Comparison of ENCODE assay signal across 9 cellular contexts in the genomic region with DNA sequence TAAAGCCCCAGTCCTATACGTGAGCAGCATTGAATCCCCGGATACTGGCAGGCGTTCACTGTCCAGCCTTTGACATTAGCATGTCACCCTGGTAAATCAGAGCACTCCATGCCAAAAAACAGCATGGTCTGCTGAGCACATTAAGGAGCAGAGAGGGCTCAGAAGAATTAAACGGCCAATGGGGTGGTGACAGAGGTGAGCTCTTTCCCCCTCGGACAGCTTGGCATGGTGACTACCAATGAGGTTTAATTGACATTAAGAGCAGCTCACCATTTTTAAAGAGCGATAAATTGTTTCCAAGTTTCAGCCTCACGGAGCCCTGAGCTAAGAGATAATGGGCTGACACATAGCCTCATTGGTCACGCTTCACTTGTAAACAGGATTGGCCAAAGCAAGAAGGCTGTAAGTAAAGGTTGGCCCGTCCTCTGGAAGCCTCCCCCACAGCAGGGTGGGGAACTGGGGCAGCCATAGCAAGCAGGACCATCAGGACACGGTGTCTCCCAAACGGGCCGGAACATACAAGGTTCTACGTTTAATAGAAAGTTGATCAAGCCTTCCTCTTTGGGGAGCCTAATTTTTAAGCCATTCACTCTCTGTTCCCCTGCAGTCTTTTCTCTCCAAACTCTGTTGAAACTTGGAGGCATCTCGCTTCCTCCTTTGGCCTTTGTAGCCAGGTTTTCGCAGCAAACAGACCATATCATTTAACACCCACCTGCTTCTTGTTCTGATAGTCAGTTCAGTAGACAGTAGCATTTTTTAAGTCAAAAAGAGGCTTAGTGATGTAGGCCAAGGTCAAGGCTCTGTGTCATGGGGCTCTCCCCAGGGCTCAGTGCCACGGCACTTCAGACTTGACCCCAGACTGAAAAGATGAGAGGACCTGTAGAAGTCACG. TPM values are rescaled to one million over a fixed set of nuclear protein-coding genes. Genes with fewer than 3 reads are reported as not detected.
A peak's percentile ranks its signal among the peaks of the same experiment; 100 is the strongest.
DNase-seq lines count a peak whose midpoint lies in the region; ATAC-seq and TF ChIP-seq lines count a peak whose summit lies in the region.
"Had no signal": no experiment of that assay in that cellular context is flagged by ENCODE, and none has a peak within 500 bp of the region (broad histone marks: within the 10 kb centered on the region; RNA-seq: fewer than 3 reads in every experiment).

No MANE protein-coding gene starts in this region.

- no peak overlapping the region for H3K4ac ChIP-seq in H9 (ENCODE audit: low read depth, low read length)

- no peak overlapping the region for H3K4me3 Mint-ChIP-seq in H9
- H3K4me3 Mint-ChIP-seq in activated T-helper 17 cell treated with anti-CD3 and anti-CD28 coated beads, Interleukin-2, amount 50 U/mL, for 72 hours = no peak overlapping the region

- no peak overlapping the region for H2AFZ ChIP-seq in Karpas-422 (ENCODE audit: low read length)
- H2AFZ ChIP-seq in H9 (ENCODE audit: low read length) = no peak overlapping the region

- H3K4me3 ChIP-seq in Karpas-422 (ENCODE audit: low read length) (no peak overlapping the region), upper lobe of right lung (no peak overlapping the region)
- H3K4me3 ChIP-seq: ascending aorta had no signal

- H3K4me2 ChIP-seq in Karpas-422 (ENCODE audit: low read depth, low read length, poor library complexity, severe bottlenecking) (no peak overlapping the region), H9 (ENCODE audit: insufficient read depth, insufficient read length, low read length) (no peak overlapping the region)

- no peaks in the 10 kb centered on the region for H4K20me1 ChIP-seq in Karpas-422 (ENCODE audit: insufficient read depth, low read depth, low read length)
- H4K20me1 ChIP-seq in H9 (ENCODE audit: control insufficient read depth, insufficient read depth, insufficient read length) = no peaks in the 10 kb centered on the region

- H2BK120ac ChIP-seq in H9 (ENCODE audit: low read depth, low read length, poor library complexity, severe bottlenecking) = no peak overlapping the region

- H2AK5ac ChIP-seq in H9 (ENCODE audit: insufficient read length, low read length) = no peak overlapping the region

- TF ChIP-seq CTCF in upper lobe of right lung (IDR thresholded peaks at IDR 0.05) (no peak), H9 (conservative IDR thresholded peaks at IDR 0.05) (no peak)

- no peak overlapping the region for H2BK20ac ChIP-seq in H9 (ENCODE audit: low read depth, low read length, poor library complexity, severe bottlenecking)

- no peak overlapping the region for H3K9ac ChIP-seq in Karpas-422 (ENCODE audit: low read length)
- no peak overlapping the region for H3K9ac ChIP-seq in H9 (ENCODE audit: extremely low read depth, insufficient read length, low read length)

- H3K79me2 ChIP-seq in Karpas-422 (ENCODE audit: low read length) (no peaks in the 10 kb centered on the region; the same call in 1 of the 2 replicates), H9 (ENCODE audit: insufficient read depth, low read length) (no peaks in the 10 kb centered on the region)

- H3K36me3 Mint-ChIP-seq in H9 (ENCODE audit: insufficient read depth in 1 of 3, low read depth in 3 of 3) = peaks cover 46 to 71% (median 68%) of the 10 kb centered on the region in 3 experiments; a peak in 6 of 7 replicates
- H3K36me3 Mint-ChIP-seq in activated T-helper 17 cell treated with anti-CD3 and anti-CD28 coated beads, Interleukin-2, amount 50 U/mL, for 72 hours (ENCODE audit: low read depth) = peaks cover 46% of the 10 kb centered on the region

- H3K23ac ChIP-seq in H9 (ENCODE audit: insufficient read length, low read depth, low read length) = no peak overlapping the region

- no peaks in the 10 kb centered on the region for H3K27me3 Mint-ChIP-seq in H9 (ENCODE audit: low read depth)
- no peaks in the 10 kb centered on the region for H3K27me3 Mint-ChIP-seq in activated T-helper 17 cell treated with anti-CD3 and anti-CD28 coated beads, Interleukin-2, amount 50 U/mL, for 72 hours

- no peaks in the 10 kb centered on the region for H3K79me1 ChIP-seq in H9 (ENCODE audit: insufficient read depth, low read depth, low read length, poor library complexity, severe bottlenecking)

- 0 out of 2 replicates have a peak, but pooled peaks cover 3% of the 10 kb centered on the region for H3K36me3 ChIP-seq in Karpas-422 (ENCODE audit: insufficient read depth, low read length)
- peaks cover 54% of the 10 kb centered on the region for H3K36me3 ChIP-seq in upper lobe of right lung

- intact Hi-C loops in Right ventricle myocardium superior (cut with DNase I) = loop anchor here (5.0 kb wide), 1 partner anchor 62 kb away; no protein-coding TSS in a partner anchor
- intact Hi-C loops in upper lobe of right lung (cut with DNase I) = no loop called here

- WGBS in H9 (ENCODE audit: extremely low coverage, insufficient read length, low lambda C conversion rate) = no CpG with 5 or more reads among the region's 17 CpGs

- H3K4me1 ChIP-seq in Karpas-422 (ENCODE audit: low read length) (no peaks in the 10 kb centered on the region), upper lobe of right lung (no peaks in the 10 kb centered on the region), H9 (ENCODE audit: insufficient read depth, low read length) (no peaks in the 10 kb centered on the region)

- peak; percentile 37 for DNase-seq in Karpas-422
- no peak for DNase-seq in Right ventricle myocardium superior
- DNase-seq in upper lobe of right lung = peak; percentile 20
- DNase-seq in H9 = no peak
- DNase-seq in DMS 273 (lab: John Stamatoyannopoulos, UW; ENCODE audit: unreplicated experiment) = no peak
- DNase-seq: activated CD8-positive, alpha-beta memory T cell treated with anti-CD3 and anti-CD28 coated beads for 24 hours had no signal

- H3K23me2 ChIP-seq in H9 (ENCODE audit: insufficient read length, low read depth, low read length, poor library complexity, severe bottlenecking) = no peaks in the 10 kb centered on the region

- H3K9me3 ChIP-seq in Karpas-422 (ENCODE audit: low read length) (no peaks in the 10 kb centered on the region), upper lobe of right lung (no peaks in the 10 kb centered on the region), H9 (ENCODE audit: control insufficient read depth, low read depth, low read length) (no peaks in the 10 kb centered on the region)
- H3K9me3 ChIP-seq: ascending aorta had no signal

- no peak overlapping the region for H3K56ac ChIP-seq in H9 (ENCODE audit: insufficient read length, low read depth, low read length)

- ATAC-seq in GM21447 (IDR thresholded peaks at IDR 0.05; ENCODE audit: unreplicated experiment) = peak; percentile 85
- ATAC-seq in Right ventricle myocardium superior (ENCODE audit: poor library complexity) = peak; percentile 71
- ATAC-seq in upper lobe of right lung = no peak
- ATAC-seq in activated T-helper 17 cell treated with anti-CD3 and anti-CD28 coated beads, Interleukin-2, amount 50 U/mL, for 72 hours (replicated peaks) = no peak

- no peak overlapping the region for H3K27ac ChIP-seq in Karpas-422 (ENCODE audit: low read length)
- no peak overlapping the region for H3K27ac ChIP-seq in upper lobe of right lung
- H3K27ac ChIP-seq in H9 (ENCODE audit: insufficient read length, low read depth, low read length) = no peak overlapping the region
- H3K27ac ChIP-seq: ascending aorta had no signal

- H2BK15ac ChIP-seq in H9 (ENCODE audit: low read depth, low read length) = no peak overlapping the region

- no peak overlapping the region for H4K8ac ChIP-seq in H9 (replicated peaks; ENCODE audit: insufficient read length, low read depth, low read length)

- no peak overlapping the region for H2BK5ac ChIP-seq in H9 (ENCODE audit: insufficient read length, low read length)

- peaks cover 0 to 2% of the 10 kb centered on the region in 2 experiments; a peak in 1 of 4 replicates for H3K4me1 Mint-ChIP-seq in H9
- no peaks in the 10 kb centered on the region for H3K4me1 Mint-ChIP-seq in activated T-helper 17 cell treated with anti-CD3 and anti-CD28 coated beads, Interleukin-2, amount 50 U/mL, for 72 hours

- H3K27ac Mint-ChIP-seq in H9 = peak overlapping the region in 1 of 3 experiments; percentile 79; a peak in 3 of 7 replicates
- no peak overlapping the region for H3K27ac Mint-ChIP-seq in activated T-helper 17 cell treated with anti-CD3 and anti-CD28 coated beads, Interleukin-2, amount 50 U/mL, for 72 hours

- H4K5ac ChIP-seq in H9 (ENCODE audit: insufficient read length, low read depth, low read length) = no peak overlapping the region

- no peaks in the 10 kb centered on the region for H3K9me2 ChIP-seq in Karpas-422 (replicated peaks; ENCODE audit: insufficient read depth, low read length)

- H4K91ac ChIP-seq in H9 (ENCODE audit: insufficient read length, low read depth, low read length) = no peak overlapping the region

- no peak overlapping the region for H2BK12ac ChIP-seq in H9 (ENCODE audit: insufficient read length, low read depth, low read length)

- no peak overlapping the region for H3K14ac ChIP-seq in H9 (ENCODE audit: insufficient read depth, low read length)

- no peak overlapping the region for H3T11ph ChIP-seq in H9 (ENCODE audit: low read length)

- no peaks in the 10 kb centered on the region for H3K9me3 Mint-ChIP-seq in H9
- no peaks in the 10 kb centered on the region for H3K9me3 Mint-ChIP-seq in activated T-helper 17 cell treated with anti-CD3 and anti-CD28 coated beads, Interleukin-2, amount 50 U/mL, for 72 hours

- H3K18ac ChIP-seq in H9 (ENCODE audit: insufficient read length, low read depth, low read length) = no peak overlapping the region

- H3K27me3 ChIP-seq in Karpas-422 (ENCODE audit: low read length) = no peaks in the 10 kb centered on the region
- H3K27me3 ChIP-seq in upper lobe of right lung = no peaks in the 10 kb centered on the region
- H3K27me3 ChIP-seq in H9 (ENCODE audit: insufficient read depth, low read length) = no peaks in the 10 kb centered on the region
- H3K27me3 ChIP-seq: ascending aorta had no signal

RNA-seq across cellular contexts. Expression of gene QRFP, which starts 25.9 kb away (rescaled TPM):
- total RNA-seq in Karpas-422 (2014; rRNA removed; shearing (Covaris generic); ENCODE audit: low replicate concordance) = not detected in 2 replicates
- not detected for total RNA-seq in Right ventricle myocardium superior
- not detected for total RNA-seq in upper lobe of right lung
- not detected in 2 replicates for total RNA-seq in H9 (2021)
- not detected for total RNA-seq in activated T-helper 17 cell treated with anti-CD3 and anti-CD28 coated beads, Interleukin-2, amount 50 U/mL, for 72 hours
- total RNA-seq: ascending aorta had no signal

RNA-seq across cellular contexts. Expression of gene ABL1, which starts 35.7 kb away (rescaled TPM):
- total RNA-seq in Karpas-422 (2014; rRNA removed; shearing (Covaris generic); ENCODE audit: low replicate concordance) = 9.9 and 21.5 TPM in 2 replicates
- total RNA-seq in Right ventricle myocardium superior (31.5 TPM), upper lobe of right lung (52.1 TPM), H9 (2021) (79.4 and 83.6 TPM in 2 replicates)
- total RNA-seq in activated T-helper 17 cell treated with anti-CD3 and anti-CD28 coated beads, Interleukin-2, amount 50 U/mL, for 72 hours = 10 to 100 TPM; 19.5 to 35.9 TPM

Comparison
In these comparisons a context has a peak if more than half of its experiments do, and no peak if none do; other contexts are left out.
1. ATAC-seq: peak in GM21447 (single experiment) and Right ventricle myocardium superior (single experiment); none in upper lobe of right lung (single experiment) and activated T-helper 17 cell treated with anti-CD3 and anti-CD28 coated beads, Interleukin-2, amount 50 U/mL, for 72 hours (single experiment).
2. DNase-seq: peak in Karpas-422 (single experiment) and upper lobe of right lung (single experiment); none in Right ventricle myocardium superior (single experiment), H9 (single experiment) and DMS 273 (single experiment).